ENCODE assay signal across 8 cellular contexts in genomic region chr17:45197555-45198334, GRCh38. TPM values are rescaled to one million over a fixed set of nuclear protein-coding genes. Genes with fewer than 3 reads are reported as not detected.
DNase-seq lines count a peak whose midpoint lies in the region; ATAC-seq and TF ChIP-seq lines count a peak whose summit lies in the region.

No MANE protein-coding gene starts in this region.

- H3K36me3 Mint-ChIP-seq in activated T-helper 2 cell treated with anti-CD3 and anti-CD28 coated beads, Interferon-gamma antibody, Interleukin-2, Interleukin-4, amounts not matched to agents 10 μg/mL and 5 μg/mL and 100 μg/mL, durations not matched to agents 14 hours and 24 hours and 36 hours (ENCODE audit: low read depth): no peaks in the 10 kb centered on the region

- H3K9ac ChIP-seq in Karpas-422 (ENCODE audit: low read length) (no peak overlapping the region), neural cell (ENCODE audit: low read length) (no peak overlapping the region)

- TF ChIP-seq CTCF in fibroblast of the aortic adventitia (IDR thresholded peaks at IDR 0.05; ENCODE audit: insufficient read depth, low read length) (peak; percentile 98), neural cell (IDR thresholded peaks at IDR 0.05; ENCODE audit: poor library complexity, severe bottlenecking) (peak; percentile 88)

- H3K27me3 ChIP-seq in Karpas-422 (ENCODE audit: low read length) (no peaks in the 10 kb centered on the region), neural cell (ENCODE audit: insufficient read depth, low read depth, low read length) (no peaks in the 10 kb centered on the region)

- H2AFZ ChIP-seq in Karpas-422 (ENCODE audit: low read length) (no peak overlapping the region), neural cell (ENCODE audit: low read depth, low read length) (no peak overlapping the region)

- peaks cover 2% of the 10 kb centered on the region; the same call in 1 of the 2 replicates for H3K4me1 ChIP-seq in Karpas-422 (ENCODE audit: low read length)

- no peak overlapping the region for H3K27ac ChIP-seq in Karpas-422 (ENCODE audit: low read length)
- H3K27ac ChIP-seq in neural cell (ENCODE audit: low read length): no peak overlapping the region

- H4K20me1 ChIP-seq in Karpas-422 (ENCODE audit: insufficient read depth, low read depth, low read length) (no peaks in the 10 kb centered on the region), neural cell (ENCODE audit: insufficient read depth) (no peaks in the 10 kb centered on the region)

- DNase-seq in C1 segment of cervical spinal cord (lab: John Stamatoyannopoulos, UW) (peak; percentile 38 to 92 (median 77)), Karpas-422 (peak; percentile 94), RKO (ENCODE audit: low spot score) (peak; percentile 92), fibroblast of the aortic adventitia (ENCODE audit: low read depth) (peak; percentile 88)
- peak; percentile 76 for DNase-seq in activated T-helper 2 cell treated with anti-CD3 and anti-CD28 coated beads, Interferon-gamma antibody, Interleukin-2, Interleukin-4, amounts not matched to agents 10 μg/mL and 5 μg/mL and 100 μg/mL, durations not matched to agents 14 hours and 24 hours and 36 hours (ENCODE audit: low spot score)
- DNase-seq in stimulated activated naive CD8-positive, alpha-beta T cell treated with anti-CD3 and anti-CD28 coated beads, Interleukin-15, Interleukin-2, amounts not matched to agents 100 U/mL and 50 U/mL, for 24 hours: peak; percentile 97

- no peak overlapping the region for H3K27ac Mint-ChIP-seq in activated T-helper 2 cell treated with anti-CD3 and anti-CD28 coated beads, Interferon-gamma antibody, Interleukin-2, Interleukin-4, amounts not matched to agents 10 μg/mL and 5 μg/mL and 100 μg/mL, durations not matched to agents 14 hours and 24 hours and 36 hours

- H3K79me2 ChIP-seq in Karpas-422 (ENCODE audit: low read length): no peaks in the 10 kb centered on the region
- H3K79me2 ChIP-seq in neural cell (replicated peaks; ENCODE audit: insufficient read depth, low read length): no peaks in the 10 kb centered on the region

- H3K9me3 ChIP-seq in Karpas-422 (ENCODE audit: low read length): no peaks in the 10 kb centered on the region
- H3K9me3 ChIP-seq in neural cell (ENCODE audit: low read length): no peaks in the 10 kb centered on the region

- no peaks in the 10 kb centered on the region for H3K27me3 Mint-ChIP-seq in activated T-helper 2 cell treated with anti-CD3 and anti-CD28 coated beads, Interferon-gamma antibody, Interleukin-2, Interleukin-4, amounts not matched to agents 10 μg/mL and 5 μg/mL and 100 μg/mL, durations not matched to agents 14 hours and 24 hours and 36 hours (ENCODE audit: low read depth)

- peak; percentile 80 for TF ChIP-seq RAD21 in neural cell (conservative IDR thresholded peaks at IDR 0.05)

- TF ChIP-seq EP300 in neural cell (conservative IDR thresholded peaks at IDR 0.05; ENCODE audit: poor library complexity, severe bottlenecking): no peak

- no peaks in the 10 kb centered on the region for H3K9me3 Mint-ChIP-seq in activated T-helper 2 cell treated with anti-CD3 and anti-CD28 coated beads, Interferon-gamma antibody, Interleukin-2, Interleukin-4, amounts not matched to agents 10 μg/mL and 5 μg/mL and 100 μg/mL, durations not matched to agents 14 hours and 24 hours and 36 hours

- H3K4me3 ChIP-seq in Karpas-422 (ENCODE audit: low read length) (no peak overlapping the region), fibroblast of the aortic adventitia (ENCODE audit: low read depth, low read length) (no peak overlapping the region), neural cell (ENCODE audit: low read length) (no peak overlapping the region)

- H3F3A ChIP-seq in neural cell (ENCODE audit: insufficient read depth, low read length, poor library complexity, severe bottlenecking): no peaks in the 10 kb centered on the region

- H3K9me2 ChIP-seq in Karpas-422 (replicated peaks; ENCODE audit: insufficient read depth, low read length) (no peaks in the 10 kb centered on the region), neural cell (ENCODE audit: insufficient read depth, low read length) (no peaks in the 10 kb centered on the region)

- ATAC-seq in GM19463 (IDR thresholded peaks at IDR 0.05; ENCODE audit: unreplicated experiment): peak; percentile 85
- ATAC-seq in stimulated activated naive CD8-positive, alpha-beta T cell treated with anti-CD3 and anti-CD28 coated beads, Interleukin-15, Interleukin-2, amounts not matched to agents 100 U/mL and 50 U/mL, for 24 hours: peak; percentile 100

- H3K36me3 ChIP-seq in Karpas-422 (ENCODE audit: insufficient read depth, low read length) (no peaks in the 10 kb centered on the region), neural cell (ENCODE audit: insufficient read depth, low read length) (no peaks in the 10 kb centered on the region)

- H3K4me2 ChIP-seq in Karpas-422 (ENCODE audit: low read depth, low read length, poor library complexity, severe bottlenecking) (no peak overlapping the region), neural cell (ENCODE audit: low read length) (no peak overlapping the region)

- peaks cover 4% of the 10 kb centered on the region for H3K4me1 Mint-ChIP-seq in activated T-helper 2 cell treated with anti-CD3 and anti-CD28 coated beads, Interferon-gamma antibody, Interleukin-2, Interleukin-4, amounts not matched to agents 10 μg/mL and 5 μg/mL and 100 μg/mL, durations not matched to agents 14 hours and 24 hours and 36 hours (ENCODE audit: low read depth)

- no peak overlapping the region for H3K4me3 Mint-ChIP-seq in activated T-helper 2 cell treated with anti-CD3 and anti-CD28 coated beads, Interferon-gamma antibody, Interleukin-2, Interleukin-4, amounts not matched to agents 10 μg/mL and 5 μg/mL and 100 μg/mL, durations not matched to agents 14 hours and 24 hours and 36 hours (ENCODE audit: low read depth)

- intact Hi-C loops in activated T-helper 2 cell treated with anti-CD3 and anti-CD28 coated beads, Interferon-gamma antibody, Interleukin-2, Interleukin-4, amounts not matched to agents 10 μg/mL and 5 μg/mL and 100 μg/mL, durations not matched to agents 14 hours and 24 hours and 36 hours (cut with micrococcal nuclease): loop anchor here (1.0 to 10.0 kb wide), 2 partner anchors 62 to 283 kb away; partner anchors contain the start of genes ACBD4 and GFAP

TF ChIP-seq in neural cell, 6 proteins besides CTCF, POLR2A, EP300 and RAD21:
- peak; percentile 85 for TF ChIP-seq SMC3 (conservative IDR thresholded peaks at IDR 0.05; ENCODE audit: poor library complexity)
- TF ChIP-seq EZH2 (IDR thresholded peaks at IDR 0.05; ENCODE audit: borderline replicate concordance, insufficient read depth, low read length, poor library complexity, severe bottlenecking): no peak
TF ChIP-seq in neural cell: peak in this region for 1.

RNA-seq across cellular contexts. Expression of gene FMNL1, which starts 23.9 kb away (rescaled TPM):
- total RNA-seq in Karpas-422 (2014; rRNA removed; shearing (Covaris generic); ENCODE audit: low replicate concordance): not detected in 2 replicates
- 469 and 475 TPM in 2 replicates for total RNA-seq in activated T-helper 2 cell treated with anti-CD3 and anti-CD28 coated beads, Interferon-gamma antibody, Interleukin-2, Interleukin-4, amounts not matched to agents 10 μg/mL and 5 μg/mL and 100 μg/mL, durations not matched to agents 14 hours and 24 hours and 36 hours
- 0.81 and 0.90 TPM in 2 replicates for total RNA-seq in fibroblast of the aortic adventitia (ENCODE audit: low replicate concordance)
- polyA plus RNA-seq in neural cell: 3.8 and 5.6 TPM in 2 replicates
- polyA minus RNA-seq in neural cell: 5.8 and 6.6 TPM in 2 replicates

RNA-seq across cellular contexts. Expression of gene HEXIM2, which starts 36.1 kb away (rescaled TPM):
- 1.4 and 14.3 TPM in 2 replicates for total RNA-seq in Karpas-422 (2014; rRNA removed; shearing (Covaris generic); ENCODE audit: low replicate concordance)
- 7.5 and 7.8 TPM in 2 replicates for total RNA-seq in activated T-helper 2 cell treated with anti-CD3 and anti-CD28 coated beads, Interferon-gamma antibody, Interleukin-2, Interleukin-4, amounts not matched to agents 10 μg/mL and 5 μg/mL and 100 μg/mL, durations not matched to agents 14 hours and 24 hours and 36 hours
- total RNA-seq in fibroblast of the aortic adventitia (ENCODE audit: low replicate concordance): 6.1 and 37.7 TPM in 2 replicates
- polyA plus RNA-seq in neural cell: 13.9 and 17.9 TPM in 2 replicates
- polyA minus RNA-seq in neural cell: 12.2 and 14.1 TPM in 2 replicates

RNA-seq across cellular contexts. Expression of gene HEXIM1, which starts 49.5 kb away (rescaled TPM):
- 3.5 and 3.7 TPM in 2 replicates for total RNA-seq in Karpas-422 (2014; rRNA removed; shearing (Covaris generic); ENCODE audit: low replicate concordance)
- total RNA-seq in activated T-helper 2 cell treated with anti-CD3 and anti-CD28 coated beads, Interferon-gamma antibody, Interleukin-2, Interleukin-4, amounts not matched to agents 10 μg/mL and 5 μg/mL and 100 μg/mL, durations not matched to agents 14 hours and 24 hours and 36 hours: 46.4 and 48.1 TPM in 2 replicates
- 9.2 and 10.0 TPM in 2 replicates for total RNA-seq in fibroblast of the aortic adventitia (ENCODE audit: low replicate concordance)
- 9.0 and 10.2 TPM in 2 replicates for polyA plus RNA-seq in neural cell
- 21.7 and 22.5 TPM in 2 replicates for polyA minus RNA-seq in neural cell

Comparison
In these comparisons a context has a peak if more than half of its experiments do, and no peak if none do; other contexts are left out.
1. RNA of gene FMNL1, which starts 23.9 kb away (total RNA-seq): 469 to 475 TPM in activated T-helper 2 cell treated with anti-CD3 and anti-CD28 coated beads, Interferon-gamma antibody, Interleukin-2, Interleukin-4, amounts not matched to agents 10 μg/mL and 5 μg/mL and 100 μg/mL, durations not matched to agents 14 hours and 24 hours and 36 hours; 0.81 to 0.90 TPM in fibroblast of the aortic adventitia and not detected in Karpas-422; every median in the first group is over 100 times any median in the second.
2. Peak in every context shown above with its lines, with median percentiles within 50 percentile points of each other: DNase-seq.